In the genomic region with DNA sequence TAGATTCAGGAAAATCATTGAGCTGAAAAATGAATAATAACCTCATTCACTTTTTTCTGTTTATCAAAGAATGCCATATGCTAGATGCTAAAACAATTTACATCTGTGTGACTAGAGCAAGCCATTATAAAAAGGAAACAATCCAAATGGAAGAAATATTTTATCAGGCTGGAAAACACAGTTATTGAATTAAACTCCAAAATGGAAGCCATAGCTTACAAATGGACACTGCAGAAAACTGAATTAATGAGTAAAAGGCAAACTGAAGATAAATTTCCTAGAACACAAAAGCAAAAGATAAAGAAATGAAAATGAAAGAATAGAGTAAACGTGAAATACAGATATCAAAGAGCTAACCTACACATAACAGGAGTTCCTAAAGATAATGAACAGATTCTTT, we compare ENCODE assay signal across 2 cellular contexts.
TF ChIP-seq lines count a peak whose summit lies in the region.

No MANE protein-coding gene starts in this region.

TF ChIP-seq in SK-N-SH, 30 proteins besides CTCF, POLR2A, EP300 and RAD21:
- TF ChIP-seq TEAD4 (IDR thresholded peaks at IDR 0.05; ENCODE audit: borderline replicate concordance, insufficient read depth) (0 out of 2 replicates have a peak, but pooled peaks have one; percentile 10), RCOR1 (IDR thresholded peaks at IDR 0.05; ENCODE audit: low read length) (no peak), GATA2 (CRISPR knock-in tag; IDR thresholded peaks at IDR 0.05) (peak; percentile 29; the same call in 1 of the 2 replicates), SMC3 (IDR thresholded peaks at IDR 0.05; ENCODE audit: low read depth, low read length) (no peak), EZH2phosphoT487 (IDR thresholded peaks at IDR 0.05; ENCODE audit: borderline replicate concordance, low read depth) (no peak), MEF2A (IDR thresholded peaks at IDR 0.05; ENCODE audit: borderline replicate concordance, low read depth) (no peak), RXRA (IDR thresholded peaks at IDR 0.05; ENCODE audit: borderline replicate concordance, low read depth) (no peak), SIN3A (IDR thresholded peaks at IDR 0.05; ENCODE audit: borderline replicate concordance, low read depth, low read length) (no peak), NRF1 (IDR thresholded peaks at IDR 0.05; ENCODE audit: low read depth, low read length) (no peak), POLR2AphosphoS5 (IDR thresholded peaks at IDR 0.05; ENCODE audit: low read depth, low read length) (no peak), MAX (IDR thresholded peaks at IDR 0.05; ENCODE audit: low read depth) (no peak), CHD2 (IDR thresholded peaks at IDR 0.05; ENCODE audit: low read length, partially characterized antibody) (no peak)
- TF ChIP-seq, protein P1, sequence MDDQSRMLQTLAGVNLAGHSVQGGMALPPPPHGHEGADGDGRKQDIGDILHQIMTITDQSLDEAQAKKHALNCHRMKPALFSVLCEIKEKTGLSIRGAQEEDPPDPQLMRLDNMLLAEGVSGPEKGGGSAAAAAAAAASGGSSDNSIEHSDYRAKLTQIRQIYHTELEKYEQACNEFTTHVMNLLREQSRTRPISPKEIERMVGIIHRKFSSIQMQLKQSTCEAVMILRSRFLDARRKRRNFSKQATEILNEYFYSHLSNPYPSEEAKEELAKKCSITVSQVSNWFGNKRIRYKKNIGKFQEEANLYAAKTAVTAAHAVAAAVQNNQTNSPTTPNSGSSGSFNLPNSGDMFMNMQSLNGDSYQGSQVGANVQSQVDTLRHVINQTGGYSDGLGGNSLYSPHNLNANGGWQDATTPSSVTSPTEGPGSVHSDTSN (IDR thresholded peaks at IDR 0.05), result no peak
- TF ChIP-seq, protein P2, sequence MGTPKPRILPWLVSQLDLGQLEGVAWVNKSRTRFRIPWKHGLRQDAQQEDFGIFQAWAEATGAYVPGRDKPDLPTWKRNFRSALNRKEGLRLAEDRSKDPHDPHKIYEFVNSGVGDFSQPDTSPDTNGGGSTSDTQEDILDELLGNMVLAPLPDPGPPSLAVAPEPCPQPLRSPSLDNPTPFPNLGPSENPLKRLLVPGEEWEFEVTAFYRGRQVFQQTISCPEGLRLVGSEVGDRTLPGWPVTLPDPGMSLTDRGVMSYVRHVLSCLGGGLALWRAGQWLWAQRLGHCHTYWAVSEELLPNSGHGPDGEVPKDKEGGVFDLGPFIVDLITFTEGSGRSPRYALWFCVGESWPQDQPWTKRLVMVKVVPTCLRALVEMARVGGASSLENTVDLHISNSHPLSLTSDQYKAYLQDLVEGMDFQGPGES (IDR thresholded peaks at IDR 0.05; ENCODE audit: low read depth, low read length), result no peak
- TF ChIP-seq, protein P3, sequence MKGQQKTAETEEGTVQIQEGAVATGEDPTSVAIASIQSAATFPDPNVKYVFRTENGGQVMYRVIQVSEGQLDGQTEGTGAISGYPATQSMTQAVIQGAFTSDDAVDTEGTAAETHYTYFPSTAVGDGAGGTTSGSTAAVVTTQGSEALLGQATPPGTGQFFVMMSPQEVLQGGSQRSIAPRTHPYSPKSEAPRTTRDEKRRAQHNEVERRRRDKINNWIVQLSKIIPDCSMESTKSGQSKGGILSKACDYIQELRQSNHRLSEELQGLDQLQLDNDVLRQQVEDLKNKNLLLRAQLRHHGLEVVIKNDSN (IDR thresholded peaks at IDR 0.05; ENCODE audit: borderline replicate concordance, low read depth), result no peak

TF ChIP-seq in K562, 482 proteins besides CTCF, POLR2A, EP300 and RAD21:
- TF ChIP-seq ZNF217 (CRISPR knock-in tag; IDR thresholded peaks at IDR 0.05), result no peak
- no peak for TF ChIP-seq BRD9 (IDR thresholded peaks at IDR 0.05; ENCODE audit: low read depth, partially characterized antibody)
- TF ChIP-seq MYBL2 (IDR thresholded peaks at IDR 0.05; ENCODE audit: low read depth), result no peak
- no peak for TF ChIP-seq MYBL2 (CRISPR knock-in tag; IDR thresholded peaks at IDR 0.05; ENCODE audit: borderline replicate concordance)
- no peak for TF ChIP-seq SIX5 (IDR thresholded peaks at IDR 0.05; ENCODE audit: borderline replicate concordance in 1 of 2, insufficient read depth in 1 of 2, low read depth in 1 of 2, low read length in 2 of 2)
- peak; percentile 23; the same call in 1 of the 2 replicates for TF ChIP-seq ELF1 (tag; IDR thresholded peaks at IDR 0.05)
- TF ChIP-seq HDAC3 (IDR thresholded peaks at IDR 0.05; ENCODE audit: borderline replicate concordance, partially characterized antibody), result no peak
